Comparison of ENCODE assay signal across 23 cellular contexts in the genomic region with DNA sequence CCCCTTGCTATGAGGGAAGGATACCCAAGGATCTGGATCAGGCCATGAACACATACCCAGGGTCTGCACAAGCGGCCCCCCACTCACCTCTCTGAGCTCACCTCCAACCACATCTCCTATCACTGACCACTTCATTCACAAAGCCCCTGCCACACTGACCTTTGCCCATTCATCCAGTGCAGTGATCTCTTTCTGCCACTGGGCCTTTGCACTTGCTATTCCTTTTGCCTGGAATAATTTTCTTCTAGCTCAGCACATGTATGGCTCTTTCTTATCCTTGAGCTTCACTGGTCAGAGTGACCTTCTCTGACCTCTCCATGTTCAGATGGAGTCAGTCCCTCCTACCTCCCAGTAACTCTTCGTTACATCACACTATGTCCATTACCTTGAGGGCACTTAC. TPM values are rescaled to one million over a fixed set of nuclear protein-coding genes. Genes with fewer than 3 reads are reported as not detected.
DNase-seq lines count a peak whose midpoint lies in the region; ATAC-seq and TF ChIP-seq lines count a peak whose summit lies in the region.
"Had no signal": no experiment of that assay in that cellular context is flagged by ENCODE, and none has a peak within 500 bp of the region (broad histone marks: within the 10 kb centered on the region; RNA-seq: fewer than 3 reads in every experiment).

No MANE protein-coding gene starts in this region.

- H3K9me3 Mint-ChIP-seq in activated CD8-positive, alpha-beta memory T cell treated with anti-CD3 and anti-CD28 coated beads, Interleukin-2, amount 10 ng/mL, durations not matched to agents 7 days and 5 days (ENCODE audit: low read depth), result no peaks in the 10 kb centered on the region
- no peaks in the 10 kb centered on the region for H3K9me3 Mint-ChIP-seq in activated CD8-positive, alpha-beta T cell treated with anti-CD3 and anti-CD28 coated beads for 36 hours
- H3K9me3 Mint-ChIP-seq: CD8-positive, alpha-beta T cell had no signal

- ATAC-seq in activated CD8-positive, alpha-beta memory T cell treated with anti-CD3 and anti-CD28 coated beads, Interleukin-2, amount 10 ng/mL, durations not matched to agents 7 days and 5 days, result no peak
- no peak for ATAC-seq in HG03521 (IDR thresholded peaks at IDR 0.05; ENCODE audit: unreplicated experiment)
- ATAC-seq in activated CD8-positive, alpha-beta T cell treated with anti-CD3 and anti-CD28 coated beads for 36 hours, result no peak
- ATAC-seq: CD8-positive, alpha-beta T cell; HCT116 had no signal

- no peaks in the 10 kb centered on the region for H3K36me3 Mint-ChIP-seq in activated CD8-positive, alpha-beta memory T cell treated with anti-CD3 and anti-CD28 coated beads, Interleukin-2, amount 10 ng/mL, durations not matched to agents 7 days and 5 days
- H3K36me3 Mint-ChIP-seq in activated CD8-positive, alpha-beta T cell treated with anti-CD3 and anti-CD28 coated beads for 36 hours (ENCODE audit: low read depth), result no peaks in the 10 kb centered on the region
- H3K36me3 Mint-ChIP-seq: CD4-positive, CD25-positive, alpha-beta regulatory T cell; CD8-positive, alpha-beta T cell had no signal

- H3K4me1 Mint-ChIP-seq in activated CD8-positive, alpha-beta memory T cell treated with anti-CD3 and anti-CD28 coated beads, Interleukin-2, amount 10 ng/mL, durations not matched to agents 7 days and 5 days, result no peaks in the 10 kb centered on the region
- no peaks in the 10 kb centered on the region for H3K4me1 Mint-ChIP-seq in activated CD8-positive, alpha-beta T cell treated with anti-CD3 and anti-CD28 coated beads for 36 hours (ENCODE audit: low read depth)
- H3K4me1 Mint-ChIP-seq: B cell; CD4-positive, CD25-positive, alpha-beta regulatory T cell had no signal

- no peak overlapping the region for H3K27ac ChIP-seq in coronary artery
- H3K27ac ChIP-seq: 22Rv1, BLaER1, C4-2B had no signal

- CTCF ChIA-PET in activated CD8-positive, alpha-beta memory T cell treated with anti-CD3 and anti-CD28 coated beads, Interleukin-2, amount 10 ng/mL, durations not matched to agents 7 days and 5 days (lab: Charles Lee), result no interaction called here
- CTCF ChIA-PET in activated CD8-positive, alpha-beta T cell treated with anti-CD3 and anti-CD28 coated beads for 36 hours (lab: Charles Lee), result no interaction called here

- H3K4me3 Mint-ChIP-seq in activated CD8-positive, alpha-beta memory T cell treated with anti-CD3 and anti-CD28 coated beads, Interleukin-2, amount 10 ng/mL, durations not matched to agents 7 days and 5 days, result no peak overlapping the region
- no peak overlapping the region for H3K4me3 Mint-ChIP-seq in activated CD8-positive, alpha-beta T cell treated with anti-CD3 and anti-CD28 coated beads for 36 hours
- H3K4me3 Mint-ChIP-seq: B cell; CD4-positive, CD25-positive, alpha-beta regulatory T cell; CD8-positive, alpha-beta T cell; H9; HFFc6 had no signal

- no peak for TF ChIP-seq CTCF in coronary artery (IDR thresholded peaks at IDR 0.05)
- TF ChIP-seq CTCF in activated CD8-positive, alpha-beta T cell treated with anti-CD3 and anti-CD28 coated beads for 36 hours (IDR thresholded peaks at IDR 0.05), result no peak

- intact Hi-C loops in activated CD8-positive, alpha-beta T cell treated with anti-CD3 and anti-CD28 coated beads for 36 hours (cut with micrococcal nuclease), result no loop called here

- peak; percentile 12 for DNase-seq in activated CD8-positive, alpha-beta memory T cell treated with anti-CD3 and anti-CD28 coated beads, Interleukin-2, amount 10 ng/mL, durations not matched to agents 7 days and 5 days
- no peak for DNase-seq in activated CD8-positive, alpha-beta memory T cell treated with anti-CD3 and anti-CD28 coated beads, Interleukin-2, amount 50 U/mL, for 4 hours
- DNase-seq in coronary artery (ENCODE audit: low spot score) (peak; percentile 29), mucosa of gallbladder (ENCODE audit: low spot score) (peak; percentile 0), SK-N-DZ (ENCODE audit: low spot score) (no peak)
- DNase-seq in stimulated activated CD8-positive, alpha-beta memory T cell treated with anti-CD3 and anti-CD28 coated beads, Interleukin-4, amount 100 ng/mL, for 48 hours, result peak; percentile 7
- DNase-seq in activated CD8-positive, alpha-beta T cell treated with anti-CD3 and anti-CD28 coated beads for 36 hours, result no peak
- DNase-seq: Caco-2; CD4-positive, CD25-positive, alpha-beta regulatory T cell; CD8-positive, alpha-beta T cell; DMS153; DND-41; GM23248; HFFc6 had no signal

- no peak overlapping the region for H3K4me3 ChIP-seq in coronary artery
- H3K4me3 ChIP-seq: BLaER1, GM23248 had no signal

- H3K27ac Mint-ChIP-seq in activated CD8-positive, alpha-beta memory T cell treated with anti-CD3 and anti-CD28 coated beads, Interleukin-2, amount 10 ng/mL, durations not matched to agents 7 days and 5 days, result no peak overlapping the region
- no peak overlapping the region for H3K27ac Mint-ChIP-seq in activated CD8-positive, alpha-beta T cell treated with anti-CD3 and anti-CD28 coated beads for 36 hours
- H3K27ac Mint-ChIP-seq: B cell; CD4-positive, CD25-positive, alpha-beta regulatory T cell; CD8-positive, alpha-beta T cell; H9; HFFc6 had no signal

- POLR2A ChIA-PET in activated CD8-positive, alpha-beta T cell treated with anti-CD3 and anti-CD28 coated beads for 36 hours (lab: Charles Lee), result no interaction called here

- H3K27me3 Mint-ChIP-seq in activated CD8-positive, alpha-beta memory T cell treated with anti-CD3 and anti-CD28 coated beads, Interleukin-2, amount 10 ng/mL, durations not matched to agents 7 days and 5 days, result peaks cover 5% of the 10 kb centered on the region
- H3K27me3 Mint-ChIP-seq in activated CD8-positive, alpha-beta T cell treated with anti-CD3 and anti-CD28 coated beads for 36 hours, result peaks cover 2% of the 10 kb centered on the region

RNA-seq across cellular contexts. Expression of a gene that starts 48.3 kb away (rescaled TPM):
- not detected for total RNA-seq in activated CD8-positive, alpha-beta memory T cell treated with anti-CD3 and anti-CD28 coated beads, Interleukin-2, amount 10 ng/mL, durations not matched to agents 7 days and 5 days
- total RNA-seq in mucosa of gallbladder, result 346 TPM
- polyA plus RNA-seq in SK-N-DZ (2014; cell fraction: cytosol; rRNA removed), result 8.5 and 8.9 TPM in 2 replicates
- polyA plus RNA-seq in SK-N-DZ (2014; cell fraction: nucleus; rRNA removed), result 5.5 and 8.7 TPM in 2 replicates
- total RNA-seq in activated CD8-positive, alpha-beta T cell treated with anti-CD3 and anti-CD28 coated beads for 36 hours, result under 1 TPM in 1 of 2 experiments, not detected in 1; 0.07 TPM
- total RNA-seq: B cell; CD8-positive, alpha-beta T cell; H4; HFFc6 had no signal
- polyA plus RNA-seq: AG04450; CD4-positive, CD25-positive, alpha-beta regulatory T cell had no signal

Comparison
In these comparisons a context has a peak if more than half of its experiments do, and no peak if none do; other contexts are left out.
1. DNase-seq: peak in activated CD8-positive, alpha-beta memory T cell treated with anti-CD3 and anti-CD28 coated beads, Interleukin-2, amount 10 ng/mL, durations not matched to agents 7 days and 5 days (single experiment), coronary artery (single experiment), mucosa of gallbladder (single experiment) and stimulated activated CD8-positive, alpha-beta memory T cell treated with anti-CD3 and anti-CD28 coated beads, Interleukin-4, amount 100 ng/mL, for 48 hours (single experiment); none in activated CD8-positive, alpha-beta memory T cell treated with anti-CD3 and anti-CD28 coated beads, Interleukin-2, amount 50 U/mL, for 4 hours (single experiment), SK-N-DZ (single experiment) and activated CD8-positive, alpha-beta T cell treated with anti-CD3 and anti-CD28 coated beads for 36 hours (single experiment).
2. RNA of a gene that starts 48.3 kb away (total RNA-seq): 346 TPM in mucosa of gallbladder (single experiment); 0.07 TPM in activated CD8-positive, alpha-beta T cell treated with anti-CD3 and anti-CD28 coated beads for 36 hours and not detected in activated CD8-positive, alpha-beta memory T cell treated with anti-CD3 and anti-CD28 coated beads, Interleukin-2, amount 10 ng/mL, durations not matched to agents 7 days and 5 days; every median in the first group is over 100 times any median in the second.